28 cellular contexts compared by ENCODE assay signal in the genomic region with DNA sequence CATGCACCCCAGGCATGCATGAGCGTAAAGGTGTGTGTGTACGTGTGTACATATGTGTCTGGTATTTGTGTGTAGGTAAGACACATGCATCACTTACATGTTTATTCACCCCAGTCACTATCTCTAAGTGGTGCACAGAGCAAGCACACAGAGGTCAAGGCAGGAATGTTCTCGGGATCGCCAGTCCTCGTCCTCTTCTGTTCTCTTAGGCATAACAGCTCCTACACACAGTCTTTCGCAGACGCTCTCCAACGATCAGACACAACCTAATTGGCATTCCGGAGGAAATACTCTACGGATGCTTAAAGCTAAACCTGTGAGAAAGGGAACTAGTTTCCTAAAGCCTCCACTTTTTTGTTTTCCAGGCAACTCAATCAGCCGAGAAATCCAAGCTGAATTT.
"Had no signal": no experiment of that assay in that cellular context is flagged by ENCODE, and none has a peak within 500 bp of the region (broad histone marks: within the 10 kb centered on the region; RNA-seq: fewer than 3 reads in every experiment).

No MANE protein-coding gene starts in this region.

- H3K27me3 ChIP-seq: SJCRH30 had no signal

- H3K27ac ChIP-seq: SJCRH30 had no signal

- H3K9ac ChIP-seq: SK-N-SH had no signal

- H3K9me3 ChIP-seq: SJCRH30, SK-N-SH had no signal

- ATAC-seq: activated CD8-positive, alpha-beta memory T cell treated with anti-CD3 and anti-CD28 coated beads, Interleukin-2, amount 10 ng/mL, durations not matched to agents 7 days and 5 days; K562; Panc1 had no signal

- H3K36me3 ChIP-seq: SJCRH30 had no signal

- FAIRE-seq: astrocyte, K562 had no signal

- H3K4me3 ChIP-seq: K562, SJCRH30 had no signal

- H3K4me1 ChIP-seq: SJCRH30 had no signal

- H3K4me2 ChIP-seq: SK-N-SH had no signal

- DNase-seq: activated CD4-positive, alpha-beta T cell treated with anti-CD3 and anti-CD28 coated beads for 48 hours; activated CD4-positive, alpha-beta T cell treated with anti-CD3 and anti-CD28 coated beads, Interleukin-2, amount 50 U/mL, for 4 hours; activated CD4-positive, CD25-positive, alpha-beta regulatory T cell treated with anti-CD3 and anti-CD28 coated beads, Interleukin-2, amount 50 U/mL, for 72 hours; activated CD8-positive, alpha-beta memory T cell treated with anti-CD3 and anti-CD28 coated beads, Interleukin-2, amount 10 ng/mL, durations not matched to agents 7 days and 5 days; activated gamma-delta T cell; activated naive CD4-positive, alpha-beta T cell treated with anti-CD3 and anti-CD28 coated beads for 36 hours; activated T-cell treated with anti-CD3 and anti-CD28 coated beads, Interleukin-2, amount 50 U/mL, for 24 hours; amygdala; Kasumi-1; NCI-H1105 treated with DMSO at 0.1 percent for 48 hours; NCI-H146; NCI-H187 treated with DMSO at 0.1 percent for 48 hours; NCI-H2081 treated with DMSO at 0.1 percent for 48 hours; NCI-H2171; NCI-H2227 treated with DMSO at 0.1 percent for 48 hours; NCI-H446 treated with DMSO at 0.1 percent for 48 hours; NCI-H526; NCI-H774; NK-92 treated with Interleukin-12 subunit alpha and Interleukin-12 subunit beta, amount 100 ng/mL, for 24 hours; OCI-M1; Right ventricle myocardium superior; RPMI8226; SJCRH30; SK-N-SH; T-helper 1 cell had no signal
